Comparison of ENCODE assay signal across 22 cellular contexts in the genomic region with DNA sequence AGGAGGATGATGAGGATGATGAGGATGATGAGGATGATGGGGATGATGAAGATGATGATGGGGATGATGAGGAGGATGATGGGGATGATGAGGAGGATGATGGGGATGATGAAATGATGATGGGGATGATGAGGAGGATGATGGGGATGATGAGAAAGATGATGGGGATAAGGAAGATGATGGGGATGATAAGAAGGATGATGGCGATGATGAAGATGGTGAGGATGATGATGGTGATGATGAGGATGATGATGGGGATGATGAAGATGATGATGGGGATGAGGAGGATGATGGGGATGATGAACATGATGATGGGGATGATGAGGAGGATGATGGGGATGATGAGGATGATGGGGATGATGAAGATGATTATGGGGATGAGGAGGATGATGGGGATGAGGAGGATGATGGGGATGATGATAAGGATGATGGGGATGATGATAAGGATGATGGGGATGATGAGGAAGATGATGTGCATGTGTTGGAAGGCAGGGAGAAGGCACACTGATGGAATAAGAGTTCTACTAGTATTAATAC.
DNase-seq lines count a peak whose midpoint lies in the region; FAIRE-seq and TF ChIP-seq lines count a peak whose summit lies in the region.
"Had no signal": no experiment of that assay in that cellular context is flagged by ENCODE, and none has a peak within 500 bp of the region (broad histone marks: within the 10 kb centered on the region; RNA-seq: fewer than 3 reads in every experiment).

No MANE protein-coding gene starts in this region.

- H3K4me1 ChIP-seq in neuronal stem cell (ENCODE audit: control insufficient read depth in 2 of 2, insufficient read depth in 1 of 2, low read depth in 1 of 2, low read length in 2 of 2): peaks cover 0 to 9% of the 10 kb centered on the region in 2 donors
- H3K4me1 ChIP-seq in GM23248 (ENCODE audit: insufficient read depth): peaks cover 39% of the 10 kb centered on the region
- H3K4me1 ChIP-seq: BE2C had no signal

- peak overlapping the region; percentile 50 for H3K27ac Mint-ChIP-seq in Calu3 (ENCODE audit: unreplicated experiment)
- H3K27ac Mint-ChIP-seq in activated naive CD4-positive, alpha-beta T cell treated with anti-CD3 and anti-CD28 coated beads, Interleukin-2, amount 10 ng/mL, durations not matched to agents 7 days and 5 days: no peak overlapping the region
- H3K27ac Mint-ChIP-seq: CD4-positive, CD25-positive, alpha-beta regulatory T cell; GM23338 had no signal

- TF ChIP-seq CTCF in Calu3 (IDR thresholded peaks at IDR 0.05; ENCODE audit: unreplicated experiment): no peak

- H3K4me3 ChIP-seq in neuronal stem cell (ENCODE audit: low read length in 2 of 2): no peak overlapping the region
- no peak overlapping the region for H3K4me3 ChIP-seq in GM23248
- H3K4me3 ChIP-seq: GM12878, GM23338 had no signal

- H2BK120ac ChIP-seq in neuronal stem cell (ENCODE audit: low read depth, low read length): no peak overlapping the region

- H3K4me1 Mint-ChIP-seq in Calu3 (ENCODE audit: low read depth, unreplicated experiment): no peaks in the 10 kb centered on the region
- H3K4me1 Mint-ChIP-seq in activated naive CD4-positive, alpha-beta T cell treated with anti-CD3 and anti-CD28 coated beads, Interleukin-2, amount 10 ng/mL, durations not matched to agents 7 days and 5 days: peaks cover 7% of the 10 kb centered on the region

- H3K79me2 ChIP-seq in GM23248 (ENCODE audit: insufficient read depth): peaks cover 72% of the 10 kb centered on the region

- no peak overlapping the region for H3K14ac ChIP-seq in neuronal stem cell (ENCODE audit: low read length)

- FAIRE-seq in GM12891 (lab: Jason Lieb, UNC) (peak; percentile 60), HTR-8/SVneo (lab: Jason Lieb, UNC) (peak; percentile 80)
- FAIRE-seq: GM12878, GM18507 had no signal

- peaks cover 24% of the 10 kb centered on the region for H3F3A ChIP-seq in GM23248 (ENCODE audit: insufficient read depth)

- no peak overlapping the region for H2AFZ ChIP-seq in neuronal stem cell (ENCODE audit: low read length)
- H2AFZ ChIP-seq in GM23248: no peak overlapping the region
- H2AFZ ChIP-seq: GM23338 had no signal

- H3K4me2 ChIP-seq in neuronal stem cell (ENCODE audit: insufficient read depth, low read length, poor library complexity, severe bottlenecking) (no peak overlapping the region), GM23248 (ENCODE audit: unreplicated experiment) (no peak overlapping the region)
- H3K4me2 ChIP-seq: GM23338 had no signal

- H2BK15ac ChIP-seq in neuronal stem cell (ENCODE audit: low read length): no peak overlapping the region

- H3K9me3 ChIP-seq in neuronal stem cell (replicated peaks in 1 of 2; ENCODE audit: control insufficient read depth in 2 of 2, insufficient read depth in 1 of 2, low read depth in 1 of 2, low read length in 2 of 2) (peaks cover 0 to 6% of the 10 kb centered on the region in 2 donors), GM23248 (ENCODE audit: low read depth) (no peaks in the 10 kb centered on the region)
- H3K9me3 ChIP-seq: BE2C had no signal

- no peaks in the 10 kb centered on the region for H4K20me1 ChIP-seq in GM23248 (ENCODE audit: insufficient read depth)

- H3K4ac ChIP-seq in neuronal stem cell (ENCODE audit: low read length): no peak overlapping the region

- CTCF ChIA-PET in Calu3 (lab: Charles Lee): no interaction called here
- CTCF ChIA-PET in activated naive CD4-positive, alpha-beta T cell treated with anti-CD3 and anti-CD28 coated beads, Interleukin-2, amount 10 ng/mL, durations not matched to agents 7 days and 5 days (lab: Charles Lee): no interaction called here

- H3K27me3 ChIP-seq in neuronal stem cell (ENCODE audit: control insufficient read depth in 3 of 3, insufficient read depth in 3 of 3, low read depth in 1 of 3, low read length in 3 of 3) (no peaks in the 10 kb centered on the region), GM23248 (replicated peaks; ENCODE audit: insufficient read depth) (no peaks in the 10 kb centered on the region)
- H3K27me3 ChIP-seq: BE2C had no signal

- BruUV-seq in Calu3 (replicated peaks; lab: Mats Ljungman, UMichigan): no TSS peak

- H3K9ac ChIP-seq in neuronal stem cell (ENCODE audit: low read depth, low read length, poor library complexity) (no peak overlapping the region), GM23248 (no peak overlapping the region)

- no peak overlapping the region for H4K91ac ChIP-seq in neuronal stem cell (ENCODE audit: low read depth, low read length, poor library complexity)

- no peaks in the 10 kb centered on the region for H3K36me3 Mint-ChIP-seq in Calu3 (ENCODE audit: insufficient read depth, unreplicated experiment)
- H3K36me3 Mint-ChIP-seq in activated naive CD4-positive, alpha-beta T cell treated with anti-CD3 and anti-CD28 coated beads, Interleukin-2, amount 10 ng/mL, durations not matched to agents 7 days and 5 days: peaks cover 19% of the 10 kb centered on the region

- peaks cover 2% of the 10 kb centered on the region for H3K9me3 Mint-ChIP-seq in Calu3 (ENCODE audit: low read depth, unreplicated experiment)
- no peaks in the 10 kb centered on the region for H3K9me3 Mint-ChIP-seq in activated naive CD4-positive, alpha-beta T cell treated with anti-CD3 and anti-CD28 coated beads, Interleukin-2, amount 10 ng/mL, durations not matched to agents 7 days and 5 days
- H3K9me3 Mint-ChIP-seq: GM23338 had no signal

- no peak overlapping the region for H3K23ac ChIP-seq in neuronal stem cell (ENCODE audit: low read depth, low read length, poor library complexity)

- WGBS in neuronal stem cell (ENCODE audit: extremely low coverage in 2 of 2, insufficient read length in 2 of 2, insufficient replicate concordance in 1 of 2), 2 donors: 100% methylated on average over 1 of the region's 1 CpG
- 100% methylated on average over 1 of the region's 1 CpG; no CpG with 5 or more reads in 1 of the 2 experiments for WGBS in GM23248 (ENCODE audit: low coverage in 1 of 2, low lambda C conversion rate in 2 of 2, missing lambda C conversion rate in 2 of 2), 2 experiments

- no peak overlapping the region for H3K4me3 Mint-ChIP-seq in Calu3 (ENCODE audit: low read depth, unreplicated experiment)
- H3K4me3 Mint-ChIP-seq in activated naive CD4-positive, alpha-beta T cell treated with anti-CD3 and anti-CD28 coated beads, Interleukin-2, amount 10 ng/mL, durations not matched to agents 7 days and 5 days: no peak overlapping the region
- H3K4me3 Mint-ChIP-seq: CD4-positive, CD25-positive, alpha-beta regulatory T cell; GM23338 had no signal

- no peak overlapping the region for H2BK12ac ChIP-seq in neuronal stem cell (ENCODE audit: low read length)

- no peak overlapping the region for H3K18ac ChIP-seq in neuronal stem cell (ENCODE audit: low read length)

- intact Hi-C loops in Calu3 (cut with micrococcal nuclease; ENCODE audit: unreplicated experiment): no loop called here

- peak overlapping the region; percentile 19 for H4K8ac ChIP-seq in neuronal stem cell (ENCODE audit: low read depth, low read length)

- in situ Hi-C loops in GM23248 (cut with MboI): no loop called here

- H2AK5ac ChIP-seq in neuronal stem cell (ENCODE audit: low read depth, low read length): no peak overlapping the region

- H3K36me3 ChIP-seq in neuronal stem cell (replicated peaks in 1 of 2; ENCODE audit: control insufficient read depth in 2 of 2, insufficient read depth in 2 of 2, low read length in 2 of 2): peaks cover 0 to 2% of the 10 kb centered on the region in 2 donors
- H3K36me3 ChIP-seq in GM23248 (ENCODE audit: low read depth): no peaks in the 10 kb centered on the region
- H3K36me3 ChIP-seq: BE2C had no signal

- H3K27me3 Mint-ChIP-seq in Calu3 (ENCODE audit: unreplicated experiment): no peaks in the 10 kb centered on the region
- no peaks in the 10 kb centered on the region for H3K27me3 Mint-ChIP-seq in activated naive CD4-positive, alpha-beta T cell treated with anti-CD3 and anti-CD28 coated beads, Interleukin-2, amount 10 ng/mL, durations not matched to agents 7 days and 5 days
- H3K27me3 Mint-ChIP-seq: CD4-positive, CD25-positive, alpha-beta regulatory T cell had no signal

- H3K27ac ChIP-seq in neuronal stem cell (replicated peaks; ENCODE audit: low read length): no peak overlapping the region
- H3K27ac ChIP-seq in GM23248: no peak overlapping the region

- 0 out of 2 replicates have a peak, but pooled peaks cover 4% of the 10 kb centered on the region for H3K9me2 ChIP-seq in GM23248 (ENCODE audit: insufficient read depth)

- no peaks in the 10 kb centered on the region for H3K79me1 ChIP-seq in neuronal stem cell (ENCODE audit: low read depth, low read length)

- no peak for TF ChIP-seq POLR2A in GM12891 (IDR thresholded peaks at IDR 0.05; ENCODE audit: low read depth, low read length)

- no peak overlapping the region for H2BK5ac ChIP-seq in neuronal stem cell (ENCODE audit: low read length)

- DNase-seq in Calu3 (no peak), GM12891 (ENCODE audit: insufficient read length, low spot score) (no peak), HTR-8/SVneo (ENCODE audit: insufficient read length, low spot score) (no peak), neuronal stem cell (ENCODE audit: low spot score) (no peak), NCI-H748 treated with DMSO at 0.1 percent for 48 hours (lab: John Stamatoyannopoulos, UW) (no peak), NCI-H146 treated with DMSO at 0.1 percent for 48 hours (lab: John Stamatoyannopoulos, UW; ENCODE audit: unreplicated experiment) (no peak), GM23248 (no peak)
- no peak for DNase-seq in activated naive CD4-positive, alpha-beta T cell treated with anti-CD3 and anti-CD28 coated beads, Interleukin-2, amount 10 ng/mL, durations not matched to agents 7 days and 5 days
- DNase-seq: ACHN; BE2C; C1 segment of cervical spinal cord; CD4-positive, CD25-positive, alpha-beta regulatory T cell; DMS 273 treated with DMSO at 0.1 percent for 48 hours; DMS53; DND-41; EL; H7; Karpas-422; KBM-7 had no signal

TF ChIP-seq in GM12891, 5 proteins besides CTCF, POLR2A, EP300 and RAD21:
- TF ChIP-seq POLR2AphosphoS5 (IDR thresholded peaks at IDR 0.05; ENCODE audit: low read depth, low read length): no peak
- no peak for TF ChIP-seq TAF1 (IDR thresholded peaks at IDR 0.05; ENCODE audit: low read depth, low read length)
